ENCODE assay signal across 19 cellular contexts in the genomic region with DNA sequence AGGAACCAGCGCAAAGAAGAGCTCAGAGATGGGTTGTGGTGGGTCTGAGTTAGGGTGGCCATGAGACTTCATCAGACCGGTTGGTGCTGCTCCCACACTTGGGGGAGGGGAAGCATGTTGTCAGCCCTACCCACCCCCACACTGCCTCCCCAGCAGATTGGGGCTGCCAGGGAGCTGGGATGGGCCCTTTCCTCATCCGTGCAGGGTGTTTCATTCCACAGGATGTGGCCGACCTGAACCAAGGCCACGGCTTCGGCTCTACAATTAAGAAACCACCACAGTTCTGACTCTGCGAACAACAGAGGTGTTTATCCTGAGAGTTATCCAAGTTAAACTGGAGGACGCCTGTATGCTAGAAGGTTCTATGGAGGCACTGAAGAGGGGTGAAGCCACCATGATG.
DNase-seq lines count a peak whose midpoint lies in the region; ATAC-seq, FAIRE-seq and TF ChIP-seq lines count a peak whose summit lies in the region.
"Had no signal": no experiment of that assay in that cellular context is flagged by ENCODE, and none has a peak within 500 bp of the region (broad histone marks: within the 10 kb centered on the region; RNA-seq: fewer than 3 reads in every experiment).

No MANE protein-coding gene starts in this region.

- no peaks in the 10 kb centered on the region for H3K36me3 ChIP-seq in mesenchymal stem cell (ENCODE audit: control insufficient read depth in 1 of 2, insufficient read depth in 2 of 2, low read depth in 1 of 2, low read length in 2 of 2)
- no peaks in the 10 kb centered on the region for H3K36me3 ChIP-seq in neuronal stem cell (replicated peaks in 1 of 2; ENCODE audit: control insufficient read depth in 2 of 2, insufficient read depth in 2 of 2, low read length in 2 of 2)
- no peaks in the 10 kb centered on the region for H3K36me3 ChIP-seq in psoas muscle (ENCODE audit: insufficient read depth in 1 of 2, low read depth in 1 of 2)
- H3K36me3 ChIP-seq: HAP-1 had no signal

- no peaks in the 10 kb centered on the region for H3K36me3 Mint-ChIP-seq in activated naive CD8-positive, alpha-beta T cell treated with anti-CD3 and anti-CD28 coated beads, Interleukin-2, amount 10 ng/mL, durations not matched to agents 7 days and 5 days
- H3K36me3 Mint-ChIP-seq in activated naive CD8-positive, alpha-beta T cell treated with anti-CD3 and anti-CD28 coated beads for 36 hours = no peaks in the 10 kb centered on the region

- H3K27ac Mint-ChIP-seq in activated naive CD8-positive, alpha-beta T cell treated with anti-CD3 and anti-CD28 coated beads, Interleukin-2, amount 10 ng/mL, durations not matched to agents 7 days and 5 days = no peak overlapping the region
- no peak overlapping the region for H3K27ac Mint-ChIP-seq in activated naive CD8-positive, alpha-beta T cell treated with anti-CD3 and anti-CD28 coated beads for 36 hours
- H3K27ac Mint-ChIP-seq: CD4-positive, alpha-beta T cell had no signal

- H2AFZ ChIP-seq in mesenchymal stem cell (ENCODE audit: low read depth, low read length) (no peak overlapping the region), neuronal stem cell (ENCODE audit: low read length) (no peak overlapping the region)

- H3K18ac ChIP-seq in mesenchymal stem cell (ENCODE audit: low read depth in 1 of 2, low read length in 2 of 2) (peak overlapping the region in 1 of 2 experiments; percentile 14), neuronal stem cell (ENCODE audit: low read length) (peak overlapping the region; percentile 39)

- ATAC-seq in activated naive CD8-positive, alpha-beta T cell treated with anti-CD3 and anti-CD28 coated beads, Interleukin-2, amount 10 ng/mL, durations not matched to agents 7 days and 5 days (ENCODE audit: low read depth) = peak; percentile 25
- no peak for ATAC-seq in psoas muscle
- ATAC-seq: A549 had no signal

- DNase-seq in activated naive CD8-positive, alpha-beta T cell treated with anti-CD3 and anti-CD28 coated beads, Interleukin-2, amount 10 ng/mL, durations not matched to agents 7 days and 5 days = no peak
- no peak for DNase-seq in activated naive CD8-positive, alpha-beta T cell treated with anti-CD3 and anti-CD28 coated beads for 36 hours
- DNase-seq in UCSD-AML1 (lab: John Stamatoyannopoulos, UW; ENCODE audit: unreplicated experiment) (peak; percentile 79), mesenchymal stem cell (no peak), neuronal stem cell (ENCODE audit: low spot score) (no peak), GM12891 (ENCODE audit: insufficient read length, low spot score) (no peak), psoas muscle (no peak)
- no peak for DNase-seq in activated T-cell treated with anti-CD3 and anti-CD28 coated beads, Interleukin-2, amount 50 U/mL, for 1 hour
- DNase-seq: AML-193; Caco-2; CD4-positive, alpha-beta T cell; GDM1; GOT3; IMR-90 had no signal

- H3K4me1 ChIP-seq in mesenchymal stem cell (ENCODE audit: control insufficient read depth, insufficient read depth, low read depth, low read length) (peaks cover 20% of the 10 kb centered on the region), neuronal stem cell (ENCODE audit: control insufficient read depth in 2 of 2, insufficient read depth in 1 of 2, low read depth in 1 of 2, low read length in 2 of 2) (peaks cover 0 to 26% of the 10 kb centered on the region in 2 donors), psoas muscle (no peaks in the 10 kb centered on the region)
- H3K4me1 ChIP-seq: HAP-1 had no signal

- H3K23ac ChIP-seq in mesenchymal stem cell (ENCODE audit: low read length in 2 of 2) = no peak overlapping the region
- H3K23ac ChIP-seq in neuronal stem cell (ENCODE audit: low read depth, low read length, poor library complexity) = no peak overlapping the region

- no peak overlapping the region for H2BK120ac ChIP-seq in mesenchymal stem cell (ENCODE audit: low read depth, low read length)
- H2BK120ac ChIP-seq in neuronal stem cell (ENCODE audit: low read depth, low read length) = no peak overlapping the region

- H3K27ac ChIP-seq in mesenchymal stem cell (ENCODE audit: low read length, poor library complexity, severe bottlenecking) (no peak overlapping the region), neuronal stem cell (replicated peaks; ENCODE audit: low read length) (no peak overlapping the region), psoas muscle (no peak overlapping the region)
- H3K27ac ChIP-seq: 22Rv1, A549, C4-2B had no signal

- peak overlapping the region; percentile 38 to 59 for H2BK12ac ChIP-seq in mesenchymal stem cell (ENCODE audit: low read length in 2 of 2)
- no peak overlapping the region for H2BK12ac ChIP-seq in neuronal stem cell (ENCODE audit: low read length)

- H3K27me3 Mint-ChIP-seq in activated naive CD8-positive, alpha-beta T cell treated with anti-CD3 and anti-CD28 coated beads, Interleukin-2, amount 10 ng/mL, durations not matched to agents 7 days and 5 days = peaks cover 2% of the 10 kb centered on the region
- H3K27me3 Mint-ChIP-seq in activated naive CD8-positive, alpha-beta T cell treated with anti-CD3 and anti-CD28 coated beads for 36 hours = peaks cover 25% of the 10 kb centered on the region

- H2AK5ac ChIP-seq in mesenchymal stem cell (ENCODE audit: low read length, severe bottlenecking) (no peak overlapping the region), neuronal stem cell (ENCODE audit: low read depth, low read length) (peak overlapping the region; percentile 43)

- intact Hi-C loops in psoas muscle (cut with DNase I) = no loop called here

- H3K4me3 ChIP-seq in mesenchymal stem cell (ENCODE audit: insufficient read depth in 1 of 2, low read depth in 1 of 2, low read length in 2 of 2) (no peak overlapping the region), neuronal stem cell (ENCODE audit: low read length in 2 of 2) (no peak overlapping the region), psoas muscle (no peak overlapping the region)
- H3K4me3 ChIP-seq: A549, HAP-1 had no signal

- H2BK5ac ChIP-seq in mesenchymal stem cell (ENCODE audit: low read depth, low read length, poor library complexity, severe bottlenecking) = no peak overlapping the region
- H2BK5ac ChIP-seq in neuronal stem cell (ENCODE audit: low read length) = peak overlapping the region; percentile 69

- H4K91ac ChIP-seq in mesenchymal stem cell (ENCODE audit: low read length) (peak overlapping the region; percentile 14), neuronal stem cell (ENCODE audit: low read depth, low read length, poor library complexity) (no peak overlapping the region)

- H3K4me3 Mint-ChIP-seq in activated naive CD8-positive, alpha-beta T cell treated with anti-CD3 and anti-CD28 coated beads, Interleukin-2, amount 10 ng/mL, durations not matched to agents 7 days and 5 days = no peak overlapping the region
- H3K4me3 Mint-ChIP-seq in activated naive CD8-positive, alpha-beta T cell treated with anti-CD3 and anti-CD28 coated beads for 36 hours = no peak overlapping the region
- H3K4me3 Mint-ChIP-seq: CD4-positive, alpha-beta T cell had no signal

- H3K9me3 ChIP-seq in mesenchymal stem cell (ENCODE audit: control insufficient read depth, low read length) (no peaks in the 10 kb centered on the region), neuronal stem cell (replicated peaks in 1 of 2; ENCODE audit: control insufficient read depth in 2 of 2, insufficient read depth in 1 of 2, low read depth in 1 of 2, low read length in 2 of 2) (no peaks in the 10 kb centered on the region), psoas muscle (no peaks in the 10 kb centered on the region)
- H3K9me3 ChIP-seq: A549, Caco-2, HAP-1 had no signal

- TF ChIP-seq CTCF in psoas muscle (IDR thresholded peaks at IDR 0.05) = no peak

- no peak for FAIRE-seq in GM12891 (lab: Jason Lieb, UNC)
- FAIRE-seq: A549, D721Med had no signal

- H3K9ac ChIP-seq in mesenchymal stem cell (ENCODE audit: low read length) (no peak overlapping the region), neuronal stem cell (ENCODE audit: low read depth, low read length, poor library complexity) (no peak overlapping the region)

- peaks cover 22% of the 10 kb centered on the region for H3K4me1 Mint-ChIP-seq in activated naive CD8-positive, alpha-beta T cell treated with anti-CD3 and anti-CD28 coated beads, Interleukin-2, amount 10 ng/mL, durations not matched to agents 7 days and 5 days
- peaks cover 10% of the 10 kb centered on the region for H3K4me1 Mint-ChIP-seq in activated naive CD8-positive, alpha-beta T cell treated with anti-CD3 and anti-CD28 coated beads for 36 hours

- no peak for TF ChIP-seq POLR2A in GM12891 (IDR thresholded peaks at IDR 0.05; ENCODE audit: low read depth, low read length)

- H3K4ac ChIP-seq in mesenchymal stem cell (ENCODE audit: low read depth in 1 of 2, low read length in 2 of 2) (no peak overlapping the region), neuronal stem cell (ENCODE audit: low read length) (no peak overlapping the region)

- 95% methylated on average over 7 of the region's 8 CpGs for WGBS in mesenchymal stem cell
- WGBS in neuronal stem cell (ENCODE audit: extremely low coverage in 2 of 2, insufficient read length in 2 of 2, insufficient replicate concordance in 1 of 2), 2 donors = no CpG with 5 or more reads among the region's 8 CpGs
- WGBS in psoas muscle, 3 donors = 88 to 89% (median 89%) methylated on average over 8 of the region's 8 CpGs

- H3K4me2 ChIP-seq in mesenchymal stem cell (ENCODE audit: low read length, poor library complexity, severe bottlenecking) = no peak overlapping the region
- no peak overlapping the region for H3K4me2 ChIP-seq in neuronal stem cell (ENCODE audit: insufficient read depth, low read length, poor library complexity, severe bottlenecking)
- H3K4me2 ChIP-seq: A549 had no signal

- H3K27me3 ChIP-seq in mesenchymal stem cell (ENCODE audit: control insufficient read depth in 1 of 2, insufficient read depth in 1 of 2, low read length in 2 of 2) = peaks cover 0 to 62% of the 10 kb centered on the region in 2 experiments
- H3K27me3 ChIP-seq in neuronal stem cell (ENCODE audit: control insufficient read depth in 3 of 3, insufficient read depth in 3 of 3, low read depth in 1 of 3, low read length in 3 of 3) = no peaks in the 10 kb centered on the region
- no peaks in the 10 kb centered on the region for H3K27me3 ChIP-seq in psoas muscle (ENCODE audit: insufficient read depth in 3 of 3, low read length in 2 of 3)

- POLR2A ChIA-PET in activated naive CD8-positive, alpha-beta T cell treated with anti-CD3 and anti-CD28 coated beads, Interleukin-2, amount 10 ng/mL, durations not matched to agents 7 days and 5 days (lab: Charles Lee) = no interaction called here

- peaks cover 3% of the 10 kb centered on the region for H3K9me3 Mint-ChIP-seq in activated naive CD8-positive, alpha-beta T cell treated with anti-CD3 and anti-CD28 coated beads, Interleukin-2, amount 10 ng/mL, durations not matched to agents 7 days and 5 days
- H3K9me3 Mint-ChIP-seq in activated naive CD8-positive, alpha-beta T cell treated with anti-CD3 and anti-CD28 coated beads for 36 hours = no peaks in the 10 kb centered on the region
- H3K9me3 Mint-ChIP-seq: CD4-positive, alpha-beta T cell had no signal

- H2BK15ac ChIP-seq in mesenchymal stem cell (ENCODE audit: low read depth, poor library complexity, severe bottlenecking) (peak overlapping the region; percentile 49), neuronal stem cell (ENCODE audit: low read length) (peak overlapping the region; percentile 12)

- H4K8ac ChIP-seq in mesenchymal stem cell (ENCODE audit: low read length) = no peak overlapping the region
- H4K8ac ChIP-seq in neuronal stem cell (ENCODE audit: low read depth, low read length) = no peak overlapping the region

- H3K79me1 ChIP-seq in mesenchymal stem cell (replicated peaks; ENCODE audit: low read length, poor library complexity, severe bottlenecking) (no peaks in the 10 kb centered on the region), neuronal stem cell (ENCODE audit: low read depth, low read length) (no peaks in the 10 kb centered on the region)

- no peak overlapping the region for H3K14ac ChIP-seq in mesenchymal stem cell (ENCODE audit: low read length in 2 of 2)
- no peak overlapping the region for H3K14ac ChIP-seq in neuronal stem cell (ENCODE audit: low read length)
